Comparison of ENCODE assay signal across 1 cellular context in the genomic region with DNA sequence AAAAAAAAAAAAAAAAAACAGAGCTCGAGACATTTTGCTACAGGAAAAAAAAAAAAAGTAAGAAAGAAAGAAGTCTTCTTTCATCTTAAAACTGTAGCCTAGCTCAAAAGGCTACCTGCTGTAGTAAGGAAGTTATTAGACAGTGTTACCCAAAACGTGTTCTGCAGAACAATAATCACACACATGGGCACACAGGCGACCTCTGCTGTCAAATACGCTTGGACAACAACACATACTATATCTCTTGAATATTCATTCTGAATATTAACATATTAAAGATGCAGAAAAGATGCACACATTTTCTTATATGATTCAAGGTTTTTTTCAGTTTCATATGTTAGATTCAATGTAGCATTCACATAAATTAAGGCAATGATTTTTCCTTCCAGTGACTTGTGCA.
TF ChIP-seq lines count a peak whose summit lies in the region.

No MANE protein-coding gene starts in this region.

TF ChIP-seq in SK-N-SH treated with all-trans-retinoic acid at 6 μM for 48 hours, 23 proteins besides CTCF, POLR2A, EP300 and RAD21 (continued from another document):
- TF ChIP-seq, protein P1, sequence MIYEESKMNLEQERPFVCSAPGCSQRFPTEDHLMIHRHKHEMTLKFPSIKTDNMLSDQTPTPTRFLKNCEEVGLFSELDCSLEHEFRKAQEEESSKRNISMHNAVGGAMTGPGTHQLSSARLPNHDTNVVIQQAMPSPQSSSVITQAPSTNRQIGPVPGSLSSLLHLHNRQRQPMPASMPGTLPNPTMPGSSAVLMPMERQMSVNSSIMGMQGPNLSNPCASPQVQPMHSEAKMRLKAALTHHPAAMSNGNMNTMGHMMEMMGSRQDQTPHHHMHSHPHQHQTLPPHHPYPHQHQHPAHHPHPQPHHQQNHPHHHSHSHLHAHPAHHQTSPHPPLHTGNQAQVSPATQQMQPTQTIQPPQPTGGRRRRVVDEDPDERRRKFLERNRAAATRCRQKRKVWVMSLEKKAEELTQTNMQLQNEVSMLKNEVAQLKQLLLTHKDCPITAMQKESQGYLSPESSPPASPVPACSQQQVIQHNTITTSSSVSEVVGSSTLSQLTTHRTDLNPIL (CRISPR knock-in tag; IDR thresholded peaks at IDR 0.05; ENCODE audit: low read depth): no peak
- TF ChIP-seq CSDC2 (CRISPR knock-in tag; IDR thresholded peaks at IDR 0.05) (no peak), ARNTL (CRISPR knock-in tag; IDR thresholded peaks at IDR 0.05; ENCODE audit: borderline replicate concordance, low read depth) (no peak)
